ENCODE assay signal across 8 cellular contexts in genomic region chr1:158177705-158178450, GRCh38. TPM values are rescaled to one million over a fixed set of nuclear protein-coding genes. Genes with fewer than 3 reads are reported as not detected.
A peak's percentile ranks its signal among the peaks of the same experiment; 100 is the strongest.
DNase-seq lines count a peak whose midpoint lies in the region; ATAC-seq and TF ChIP-seq lines count a peak whose summit lies in the region.

No MANE protein-coding gene starts in this region.

- H2BK15ac ChIP-seq in neuronal stem cell (ENCODE audit: low read length): no peak overlapping the region

- peaks cover 0 to 11% of the 10 kb centered on the region in 2 donors for H3K36me3 Mint-ChIP-seq in activated naive CD4-positive, alpha-beta T cell treated with anti-CD3 and anti-CD28 coated beads, Interleukin-2, amount 50 U/mL, for 72 hours
- H3K36me3 Mint-ChIP-seq in glutamatergic neuron (ENCODE audit: unreplicated experiment): peaks cover 5% of the 10 kb centered on the region

- no peak overlapping the region for H3K14ac ChIP-seq in neuronal stem cell (ENCODE audit: low read length)

- DNase-seq in GM10248 (ENCODE audit: extremely low spot score) (peak; percentile 35), NCI-H2227 (lab: John Stamatoyannopoulos, UW; ENCODE audit: unreplicated experiment) (peak; percentile 55), glutamatergic neuron (peak; percentile 94), neuronal stem cell (ENCODE audit: low spot score) (peak; percentile 74), uterus (peak; percentile 79 to 83), SKM-1 (lab: John Stamatoyannopoulos, UW; ENCODE audit: unreplicated experiment) (no peak)
- peak in 1 of 2 donors; percentile 21 for DNase-seq in activated naive CD4-positive, alpha-beta T cell treated with anti-CD3 and anti-CD28 coated beads, Interleukin-2, amount 50 U/mL, for 72 hours (ENCODE audit: low spot score in 2 of 2)

- no peak overlapping the region for H2BK120ac ChIP-seq in neuronal stem cell (ENCODE audit: low read depth, low read length)

- H3K4me1 Mint-ChIP-seq in glutamatergic neuron (ENCODE audit: low read depth, unreplicated experiment): peaks cover 6% of the 10 kb centered on the region

- no peak overlapping the region for H3K27ac Mint-ChIP-seq in activated naive CD4-positive, alpha-beta T cell treated with anti-CD3 and anti-CD28 coated beads, Interleukin-2, amount 50 U/mL, for 72 hours
- H3K27ac Mint-ChIP-seq in glutamatergic neuron (ENCODE audit: unreplicated experiment): no peak overlapping the region

- peak overlapping the region in 1 of 2 donors; percentile 26 for H3K4me3 ChIP-seq in neuronal stem cell (ENCODE audit: low read length in 2 of 2)
- peak overlapping the region; percentile 35 to 46 for H3K4me3 ChIP-seq in uterus

- no peaks in the 10 kb centered on the region for H3K36me3 ChIP-seq in neuronal stem cell (replicated peaks in 1 of 2; ENCODE audit: control insufficient read depth in 2 of 2, insufficient read depth in 2 of 2, low read length in 2 of 2)
- H3K36me3 ChIP-seq in uterus: no peaks in the 10 kb centered on the region

- intact Hi-C loops in uterus (cut with DNase I; ENCODE audit: low total_unique reads): no loop called here

- H3K27me3 ChIP-seq in neuronal stem cell (ENCODE audit: control insufficient read depth in 3 of 3, insufficient read depth in 3 of 3, low read depth in 1 of 3, low read length in 3 of 3) (peaks cover 7 to 76% (median 49%) of the 10 kb centered on the region in 3 experiments), uterus (no peaks in the 10 kb centered on the region)

- no CpG with 5 or more reads among the region's 34 CpGs for WGBS in neuronal stem cell (ENCODE audit: extremely low coverage in 2 of 2, insufficient read length in 2 of 2, insufficient replicate concordance in 1 of 2), 2 donors

- H4K91ac ChIP-seq in neuronal stem cell (ENCODE audit: low read depth, low read length, poor library complexity): no peak overlapping the region

- peak; percentile 82 to 90 for ATAC-seq in activated naive CD4-positive, alpha-beta T cell treated with anti-CD3 and anti-CD28 coated beads, Interleukin-2, amount 50 U/mL, for 72 hours
- ATAC-seq in GM21367 (IDR thresholded peaks at IDR 0.05; ENCODE audit: unreplicated experiment): no peak

- H2BK5ac ChIP-seq in neuronal stem cell (ENCODE audit: low read length): no peak overlapping the region

- H2AK5ac ChIP-seq in neuronal stem cell (ENCODE audit: low read depth, low read length): no peak overlapping the region

- no peak for TF ChIP-seq CTCF in GM10248 (IDR thresholded peaks at IDR 0.05; ENCODE audit: control extremely low read depth, extremely low read depth, low read depth, missing control alignments)
- TF ChIP-seq CTCF in glutamatergic neuron (IDR thresholded peaks at IDR 0.05; ENCODE audit: partially characterized antibody, unreplicated experiment): no peak
- no peak for TF ChIP-seq CTCF in uterus (IDR thresholded peaks at IDR 0.05)

- H2BK12ac ChIP-seq in neuronal stem cell (ENCODE audit: low read length): no peak overlapping the region

- peaks cover 12% of the 10 kb centered on the region for H3K27me3 Mint-ChIP-seq in glutamatergic neuron (ENCODE audit: unreplicated experiment)

- no peak overlapping the region for H3K4ac ChIP-seq in neuronal stem cell (ENCODE audit: low read length)

- peak overlapping the region; percentile 58 for H3K4me3 Mint-ChIP-seq in glutamatergic neuron (ENCODE audit: unreplicated experiment)

- H3K23ac ChIP-seq in neuronal stem cell (ENCODE audit: low read depth, low read length, poor library complexity): no peak overlapping the region

- H3K4me2 ChIP-seq in neuronal stem cell (ENCODE audit: insufficient read depth, low read length, poor library complexity, severe bottlenecking): peak overlapping the region; percentile 54

- H3K9me3 ChIP-seq in neuronal stem cell (replicated peaks in 1 of 2; ENCODE audit: control insufficient read depth in 2 of 2, insufficient read depth in 1 of 2, low read depth in 1 of 2, low read length in 2 of 2): no peaks in the 10 kb centered on the region
- no peaks in the 10 kb centered on the region for H3K9me3 ChIP-seq in uterus

- CTCF ChIA-PET in GM10248 (lab: Yijun Ruan, JAX): interaction anchor here (1.3 to 1.7 kb wide), 3 partner anchors 12 to 26 kb away, joined by 4 to 6 read pairs (median 4); no protein-coding TSS in a partner anchor

- no peak overlapping the region for H4K8ac ChIP-seq in neuronal stem cell (ENCODE audit: low read depth, low read length)

- H3K4me1 ChIP-seq in neuronal stem cell (ENCODE audit: control insufficient read depth in 2 of 2, insufficient read depth in 1 of 2, low read depth in 1 of 2, low read length in 2 of 2): peaks cover 0 to 2% of the 10 kb centered on the region in 2 donors
- H3K4me1 ChIP-seq in uterus: no peaks in the 10 kb centered on the region

- H3K9ac ChIP-seq in neuronal stem cell (ENCODE audit: low read depth, low read length, poor library complexity): no peak overlapping the region

- POLR2A ChIA-PET in GM10248 (lab: Yijun Ruan, JAX): no interaction called here

- peak overlapping the region; percentile 35 for H2AFZ ChIP-seq in neuronal stem cell (ENCODE audit: low read length)

- H3K27ac ChIP-seq in neuronal stem cell (replicated peaks; ENCODE audit: low read length): no peak overlapping the region
- no peak overlapping the region for H3K27ac ChIP-seq in uterus

- H3K18ac ChIP-seq in neuronal stem cell (ENCODE audit: low read length): no peak overlapping the region

- no peak for TF ChIP-seq POLR2A in uterus (IDR thresholded peaks at IDR 0.05)

- H3K9me3 Mint-ChIP-seq in activated naive CD4-positive, alpha-beta T cell treated with anti-CD3 and anti-CD28 coated beads, Interleukin-2, amount 50 U/mL, for 72 hours: no peaks in the 10 kb centered on the region
- H3K9me3 Mint-ChIP-seq in glutamatergic neuron (ENCODE audit: unreplicated experiment): peaks cover 11% of the 10 kb centered on the region

- H3K79me1 ChIP-seq in neuronal stem cell (ENCODE audit: low read depth, low read length): peaks cover under 1% of the 10 kb centered on the region

RNA-seq across cellular contexts. Expression of gene CD1D, which starts 2.8 kb away (rescaled TPM):
- not detected for total RNA-seq in activated naive CD4-positive, alpha-beta T cell treated with anti-CD3 and anti-CD28 coated beads, Interleukin-2, amount 50 U/mL, for 72 hours
- total RNA-seq in glutamatergic neuron (ENCODE audit: unreplicated experiment) (0.25 TPM), uterus (1 to 10 TPM; 1.5 to 3.4 (median 1.8) TPM)
- 0.07 TPM for polyA plus RNA-seq in neuronal stem cell (2013, experiment 1 of 2)
- polyA plus RNA-seq in neuronal stem cell (2013, experiment 2 of 2): 0.04 TPM
